ENCODE assay signal across 24 cellular contexts in genomic region chr17:74441537-74441936, GRCh38.
"Had no signal": no experiment of that assay in that cellular context is flagged by ENCODE, and none has a peak within 500 bp of the region (broad histone marks: within the 10 kb centered on the region; RNA-seq: fewer than 3 reads in every experiment).

No MANE protein-coding gene starts in this region.

- DNase-seq: activated CD4-positive, alpha-beta memory T cell treated with anti-CD3 and anti-CD28 coated beads, Interleukin-2, amount 10 ng/mL, durations not matched to agents 7 days and 5 days; activated CD4-positive, alpha-beta T cell treated with anti-CD3 and anti-CD28 coated beads, Interleukin-2, amount 10 ng/mL, durations not matched to agents 7 days and 5 days; activated CD4-positive, CD25-positive, alpha-beta regulatory T cell; activated gamma-delta T cell; activated naive CD4-positive, alpha-beta T cell treated with anti-CD3 and anti-CD28 coated beads for 36 hours; activated T-cell treated with anti-CD3 and anti-CD28 coated beads for 4 hours; activated T-cell treated with anti-CD3 and anti-CD28 coated beads, Interleukin-2, amount 50 U/mL, for 48 hours; amygdala; brain microvascular endothelial cell; Karpas-422; MM.1S; NCI-H1105; NCI-H1436; NCI-H1694 treated with DMSO at 0.1 percent for 48 hours; NCI-H2029 treated with DMSO at 0.1 percent for 48 hours; NCI-H345; NCI-H510A; NCI-H526 treated with DMSO at 0.1 percent for 48 hours; NCI-H82; OCI-M1; SIG-M5; T-helper 17 cell; T1000 had no signal

- H3K4me3 ChIP-seq: K562 had no signal

- H3K27ac ChIP-seq: brain microvascular endothelial cell had no signal

- H3K36me3 ChIP-seq: brain microvascular endothelial cell had no signal
